In the genomic region with DNA sequence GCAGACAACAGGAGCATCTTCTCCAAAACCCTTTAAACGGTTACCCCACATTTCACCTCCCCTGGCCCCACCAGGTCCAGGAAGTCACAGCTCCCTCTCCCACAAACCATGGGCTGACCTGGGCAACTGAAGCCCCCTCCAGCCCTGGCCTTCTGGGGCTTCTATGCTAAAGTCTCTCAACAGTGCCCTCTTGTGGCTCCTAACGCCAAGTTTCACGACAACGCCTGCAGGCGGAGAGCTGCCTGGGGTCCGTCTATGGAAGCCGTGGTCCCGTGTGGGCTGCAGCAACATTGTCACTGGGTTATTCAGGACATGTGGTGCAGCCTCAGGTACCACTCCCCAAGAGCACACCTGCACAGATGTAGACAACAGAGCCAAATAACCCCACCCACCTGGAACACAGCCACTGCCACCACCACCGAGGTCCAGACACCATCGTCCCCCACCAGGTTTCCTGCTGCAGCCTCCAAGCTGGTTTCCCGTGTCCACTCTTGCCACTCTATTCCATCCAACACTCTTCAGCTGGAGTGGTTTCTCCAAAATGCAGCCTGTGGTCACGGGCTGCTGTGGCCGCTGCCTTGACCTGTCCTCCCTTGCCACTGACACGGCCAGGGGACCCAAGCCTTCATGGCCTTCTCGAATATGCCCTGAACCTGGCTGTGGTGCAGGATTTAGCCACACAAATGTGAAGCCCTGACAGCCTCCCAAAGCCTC, we compare ENCODE assay signal across 8 cellular contexts. TPM values are rescaled to one million over a fixed set of nuclear protein-coding genes. Genes with fewer than 3 reads are reported as not detected.
DNase-seq lines count a peak whose midpoint lies in the region; ATAC-seq and TF ChIP-seq lines count a peak whose summit lies in the region.

No MANE protein-coding gene starts in this region.

- ATAC-seq in DND-41 (ENCODE audit: insufficient read depth, low read depth): peak; percentile 84

- H3K9ac ChIP-seq in DND-41 (ENCODE audit: low read depth, low read length) (no peak overlapping the region), Loucy (ENCODE audit: low read depth, low read length, poor library complexity, severe bottlenecking) (no peak overlapping the region)

- H3K4me1 ChIP-seq in DND-41 (ENCODE audit: insufficient read depth, low read length) (peaks cover 5% of the 10 kb centered on the region), Loucy (ENCODE audit: insufficient read depth, low read length, poor library complexity, severe bottlenecking) (peaks cover 11% of the 10 kb centered on the region), left ventricle myocardium inferior (no peaks in the 10 kb centered on the region)

- H3K9me3 ChIP-seq in DND-41 (ENCODE audit: insufficient read depth, low read length, severe bottlenecking) (no peaks in the 10 kb centered on the region), Loucy (ENCODE audit: insufficient read depth, low read depth, low read length) (no peaks in the 10 kb centered on the region), left ventricle myocardium inferior (replicated peaks) (no peaks in the 10 kb centered on the region)

- H2AFZ ChIP-seq in DND-41 (ENCODE audit: low read depth, low read length): no peak overlapping the region
- H2AFZ ChIP-seq in Loucy (ENCODE audit: low read length): no peak overlapping the region

- DNase-seq in DND-41 (peak; percentile 60), left ventricle myocardium inferior (no peak), T1000 (lab: John Stamatoyannopoulos, UW) (no peak), Ammon's horn (ENCODE audit: low spot score) (no peak), NCI-H2107 (lab: John Stamatoyannopoulos, UW) (no peak)
- DNase-seq in activated T-cell treated with anti-CD3 and anti-CD28 coated beads, Interleukin-2, amount 50 U/mL, for 48 hours: peak; percentile 57 to 60
- peak; percentile 20 for DNase-seq in stimulated activated CD4-positive, alpha-beta T cell treated with anti-CD3 and anti-CD28 coated beads, Interleukin-1b, Interleukin-23, amount 100 ng/mL, for 48 hours

- intact Hi-C loops in left ventricle myocardium inferior (cut with micrococcal nuclease): no loop called here

- no peaks in the 10 kb centered on the region for H4K20me1 ChIP-seq in DND-41 (ENCODE audit: insufficient read depth, low read length)
- no peaks in the 10 kb centered on the region for H4K20me1 ChIP-seq in Loucy (ENCODE audit: insufficient read depth, low read length, poor library complexity, severe bottlenecking)

- TF ChIP-seq CTCF in DND-41 (IDR thresholded peaks at IDR 0.05; ENCODE audit: borderline replicate concordance, extremely low read depth, low read length, poor library complexity, severe bottlenecking) (peak; percentile 82), Loucy (conservative IDR thresholded peaks at IDR 0.05; ENCODE audit: low read length) (peak; percentile 77), left ventricle myocardium inferior (IDR thresholded peaks at IDR 0.05; ENCODE audit: borderline replicate concordance) (peak; percentile 70)

- no peak overlapping the region for H3K27ac ChIP-seq in DND-41 (ENCODE audit: low read length)
- H3K27ac ChIP-seq in left ventricle myocardium inferior (replicated peaks): no peak overlapping the region

- no peaks in the 10 kb centered on the region for H3F3A ChIP-seq in Loucy (ENCODE audit: low read depth)

- H3K4me2 ChIP-seq in DND-41 (ENCODE audit: insufficient read depth, low read length) (no peak overlapping the region), Loucy (ENCODE audit: low read depth, low read length, poor library complexity, severe bottlenecking) (no peak overlapping the region)

- no peak overlapping the region for H3K4me3 ChIP-seq in DND-41 (ENCODE audit: low read depth in 1 of 2, low read length in 2 of 2)
- no peak overlapping the region for H3K4me3 ChIP-seq in Loucy (ENCODE audit: low read length, poor library complexity, severe bottlenecking)
- no peak overlapping the region for H3K4me3 ChIP-seq in left ventricle myocardium inferior

- H3K79me2 ChIP-seq in DND-41 (ENCODE audit: insufficient read depth, low read length): no peaks in the 10 kb centered on the region
- H3K79me2 ChIP-seq in Loucy (ENCODE audit: insufficient read depth, low read length): no peaks in the 10 kb centered on the region

- no peaks in the 10 kb centered on the region for H3K27me3 ChIP-seq in DND-41 (ENCODE audit: insufficient read depth, low read length, poor library complexity)
- H3K27me3 ChIP-seq in Loucy (ENCODE audit: insufficient read depth, low read length, poor library complexity, severe bottlenecking): no peaks in the 10 kb centered on the region
- H3K27me3 ChIP-seq in left ventricle myocardium inferior (ENCODE audit: low read depth): no peaks in the 10 kb centered on the region

- no peaks in the 10 kb centered on the region for H3K36me3 ChIP-seq in DND-41 (ENCODE audit: insufficient read depth, low read length)
- H3K36me3 ChIP-seq in Loucy (ENCODE audit: insufficient read depth, low read length): no peaks in the 10 kb centered on the region
- H3K36me3 ChIP-seq in left ventricle myocardium inferior: no peaks in the 10 kb centered on the region

- H3K9me2 ChIP-seq in Loucy (replicated peaks; ENCODE audit: low read depth, low read length): no peaks in the 10 kb centered on the region

RNA-seq across cellular contexts. Expression of a gene that starts 19.1 kb away (rescaled TPM):
- total RNA-seq in left ventricle myocardium inferior: 3.2 TPM

Comparison
In these comparisons a context has a peak if more than half of its experiments do, and no peak if none do; other contexts are left out.
1. DNase-seq: peak in DND-41 (single experiment), activated T-cell treated with anti-CD3 and anti-CD28 coated beads, Interleukin-2, amount 50 U/mL, for 48 hours (2 of 2) and stimulated activated CD4-positive, alpha-beta T cell treated with anti-CD3 and anti-CD28 coated beads, Interleukin-1b, Interleukin-23, amount 100 ng/mL, for 48 hours (single experiment); none in left ventricle myocardium inferior (single experiment), T1000 (single experiment), Ammon's horn (single experiment) and NCI-H2107 (single experiment).
2. Peak in every context shown above with its lines, with median percentiles within 50 percentile points of each other: CTCF ChIP-seq.